ENCODE assay signal across 29 cellular contexts in genomic region chr5:179132586-179133355, GRCh38.
DNase-seq lines count a peak whose midpoint lies in the region; ATAC-seq and TF ChIP-seq lines count a peak whose summit lies in the region.
"Had no signal": no experiment of that assay in that cellular context is flagged by ENCODE, and none has a peak within 500 bp of the region (broad histone marks: within the 10 kb centered on the region; RNA-seq: fewer than 3 reads in every experiment).

No MANE protein-coding gene starts in this region.

- no peak overlapping the region for H3K9ac ChIP-seq in mesenchymal stem cell (ENCODE audit: low read length)
- no peak overlapping the region for H3K9ac ChIP-seq in Karpas-422 (ENCODE audit: low read length)

- no peak for ATAC-seq in activated naive CD8-positive, alpha-beta T cell treated with anti-CD3 and anti-CD28 coated beads, Interleukin-2, amount 50 U/mL, for 24 hours
- ATAC-seq in WTC11, result no peak
- ATAC-seq: GM23338, heart left ventricle, pancreas had no signal

- H3K4me1 ChIP-seq in mesenchymal stem cell (ENCODE audit: control insufficient read depth, insufficient read depth, low read depth, low read length), result no peaks in the 10 kb centered on the region
- H3K4me1 ChIP-seq in sigmoid colon, result no peaks in the 10 kb centered on the region
- H3K4me1 ChIP-seq in Karpas-422 (ENCODE audit: low read length), result no peaks in the 10 kb centered on the region
- H3K4me1 ChIP-seq: heart left ventricle, pancreas, thyroid gland, vagina had no signal

- no peak overlapping the region for H2BK12ac ChIP-seq in mesenchymal stem cell (ENCODE audit: low read length in 2 of 2)

- no peak for DNase-seq in activated naive CD8-positive, alpha-beta T cell treated with anti-CD3 and anti-CD28 coated beads, Interleukin-2, amount 50 U/mL, for 24 hours
- no peak for DNase-seq in activated naive CD8-positive, alpha-beta T cell treated with anti-CD3 and anti-CD28 coated beads for 36 hours
- DNase-seq in WTC11 (ENCODE audit: low spot score) (no peak), mesenchymal stem cell (peak; percentile 2), sigmoid colon (peak; percentile 39), NCI-H524 (lab: John Stamatoyannopoulos, UW) (no peak), Karpas-422 (no peak), T-helper 2 cell (no peak)
- DNase-seq: activated CD4-positive, alpha-beta T cell treated with anti-CD3 and anti-CD28 coated beads, Interleukin-2, amount 50 U/mL, for 1 hour; activated CD4-positive, CD25-positive, alpha-beta regulatory T cell; activated gamma-delta T cell treated with Interleukin-2 at 50 U/mL for 16 hours; activated T-cell treated with anti-CD3 and anti-CD28 coated beads, Interleukin-2, amount 50 U/mL, for 24 hours; DMS79 treated with DMSO at 0.1 percent for 48 hours; NCI-H1092; NCI-H1694; NCI-H2171 treated with DMSO at 0.1 percent for 48 hours; NCI-H510A treated with DMSO at 0.1 percent for 48 hours; NK-92 treated with Interleukin-12 subunit alpha and Interleukin-12 subunit beta, amount 100 ng/mL, for 24 hours; retina; thyroid gland had no signal

- no peaks in the 10 kb centered on the region for H3K36me3 Mint-ChIP-seq in activated naive CD8-positive, alpha-beta T cell treated with anti-CD3 and anti-CD28 coated beads, Interleukin-2, amount 50 U/mL, for 24 hours (ENCODE audit: low read depth)
- no peaks in the 10 kb centered on the region for H3K36me3 Mint-ChIP-seq in activated naive CD8-positive, alpha-beta T cell treated with anti-CD3 and anti-CD28 coated beads for 36 hours
- no peaks in the 10 kb centered on the region for H3K36me3 Mint-ChIP-seq in WTC11

- peak overlapping the region; percentile 64 for H3K27ac Mint-ChIP-seq in activated naive CD8-positive, alpha-beta T cell treated with anti-CD3 and anti-CD28 coated beads, Interleukin-2, amount 50 U/mL, for 24 hours
- no peak overlapping the region for H3K27ac Mint-ChIP-seq in activated naive CD8-positive, alpha-beta T cell treated with anti-CD3 and anti-CD28 coated beads for 36 hours
- H3K27ac Mint-ChIP-seq in WTC11, result peak overlapping the region; percentile 72; the same call in 1 of the 2 replicates
- H3K27ac Mint-ChIP-seq: activated T-cell treated with anti-CD3 and anti-CD28 coated beads, Interleukin-2, amount 50 U/mL, for 24 hours; dendritic cell treated with granulocyte-macrophage colony-stimulating factor and Interleukin-4, amounts not matched to agents 40 ng/mL and 50 ng/mL, for 4 days; endodermal cell; GM23338; nephron had no signal

- H3K4me3 ChIP-seq in mesenchymal stem cell (ENCODE audit: insufficient read depth in 1 of 2, low read depth in 1 of 2, low read length in 2 of 2), result no peak overlapping the region
- H3K4me3 ChIP-seq in sigmoid colon, result no peak overlapping the region
- no peak overlapping the region for H3K4me3 ChIP-seq in Karpas-422 (ENCODE audit: low read length)
- H3K4me3 ChIP-seq: cardiac muscle cell, GM23338, heart left ventricle, pancreas, SK-N-MC, thyroid gland, vagina had no signal

- H3K27me3 ChIP-seq in mesenchymal stem cell (ENCODE audit: control insufficient read depth in 1 of 2, insufficient read depth in 1 of 2, low read length in 2 of 2) (no peaks in the 10 kb centered on the region), sigmoid colon (no peaks in the 10 kb centered on the region), Karpas-422 (ENCODE audit: low read length) (no peaks in the 10 kb centered on the region)
- H3K27me3 ChIP-seq: cardiac muscle cell, heart left ventricle, pancreas, thyroid gland, vagina had no signal

- H3K9me3 Mint-ChIP-seq in activated naive CD8-positive, alpha-beta T cell treated with anti-CD3 and anti-CD28 coated beads, Interleukin-2, amount 50 U/mL, for 24 hours, result no peaks in the 10 kb centered on the region
- H3K9me3 Mint-ChIP-seq in activated naive CD8-positive, alpha-beta T cell treated with anti-CD3 and anti-CD28 coated beads for 36 hours, result no peaks in the 10 kb centered on the region
- peaks cover 4% of the 10 kb centered on the region; the same call in 1 of the 2 replicates for H3K9me3 Mint-ChIP-seq in WTC11
- H3K9me3 Mint-ChIP-seq: activated T-cell treated with anti-CD3 and anti-CD28 coated beads, Interleukin-2, amount 50 U/mL, for 24 hours had no signal

- H3K27me3 Mint-ChIP-seq in activated naive CD8-positive, alpha-beta T cell treated with anti-CD3 and anti-CD28 coated beads, Interleukin-2, amount 50 U/mL, for 24 hours, result no peaks in the 10 kb centered on the region
- no peaks in the 10 kb centered on the region for H3K27me3 Mint-ChIP-seq in activated naive CD8-positive, alpha-beta T cell treated with anti-CD3 and anti-CD28 coated beads for 36 hours
- no peaks in the 10 kb centered on the region for H3K27me3 Mint-ChIP-seq in WTC11 (ENCODE audit: low read depth)
- H3K27me3 Mint-ChIP-seq: activated T-cell treated with anti-CD3 and anti-CD28 coated beads, Interleukin-2, amount 50 U/mL, for 24 hours; dendritic cell treated with granulocyte-macrophage colony-stimulating factor and Interleukin-4, amounts not matched to agents 40 ng/mL and 50 ng/mL, for 4 days had no signal

- H3K9me2 ChIP-seq in Karpas-422 (replicated peaks; ENCODE audit: insufficient read depth, low read length), result no peaks in the 10 kb centered on the region

- no peaks in the 10 kb centered on the region for H3K79me1 ChIP-seq in mesenchymal stem cell (replicated peaks; ENCODE audit: low read length, poor library complexity, severe bottlenecking)

- H4K91ac ChIP-seq in mesenchymal stem cell (ENCODE audit: low read length), result no peak overlapping the region

- CTCF ChIA-PET in WTC11 (lab: Charles Lee), result interaction anchor here (0.7 kb wide), 1 partner anchor 1455 kb away, joined by 3 read pairs; no protein-coding TSS in a partner anchor

- H4K20me1 ChIP-seq in Karpas-422 (ENCODE audit: insufficient read depth, low read depth, low read length), result no peaks in the 10 kb centered on the region

- H3K27ac ChIP-seq in mesenchymal stem cell (ENCODE audit: low read length, poor library complexity, severe bottlenecking) (no peak overlapping the region), sigmoid colon (no peak overlapping the region), Karpas-422 (ENCODE audit: low read length) (no peak overlapping the region)
- H3K27ac ChIP-seq: cardiac muscle cell, heart left ventricle, pancreas, SK-N-MC, thyroid gland, vagina had no signal

- no peak overlapping the region for H2BK5ac ChIP-seq in mesenchymal stem cell (ENCODE audit: low read depth, low read length, poor library complexity, severe bottlenecking)

- no peak for TF ChIP-seq POLR2A in sigmoid colon (IDR thresholded peaks at IDR 0.05)

- no peaks in the 10 kb centered on the region for H3K9me3 ChIP-seq in mesenchymal stem cell (ENCODE audit: control insufficient read depth, low read length)
- no peaks in the 10 kb centered on the region for H3K9me3 ChIP-seq in sigmoid colon
- no peaks in the 10 kb centered on the region for H3K9me3 ChIP-seq in Karpas-422 (ENCODE audit: low read length)
- H3K9me3 ChIP-seq: heart left ventricle, pancreas, thyroid gland, vagina had no signal

- H3K36me3 ChIP-seq in mesenchymal stem cell (ENCODE audit: control insufficient read depth in 1 of 2, insufficient read depth in 2 of 2, low read depth in 1 of 2, low read length in 2 of 2) (peaks cover 0 to 64% of the 10 kb centered on the region in 2 experiments), sigmoid colon (peaks cover 0 to 20% (median 8%) of the 10 kb centered on the region in 4 donors), Karpas-422 (ENCODE audit: insufficient read depth, low read length) (no peaks in the 10 kb centered on the region)
- H3K36me3 ChIP-seq: cardiac muscle cell, pancreas, thyroid gland, vagina had no signal

- no peak overlapping the region for H3K14ac ChIP-seq in mesenchymal stem cell (ENCODE audit: low read length in 2 of 2)

- no peak overlapping the region for H3K23ac ChIP-seq in mesenchymal stem cell (ENCODE audit: low read length in 2 of 2)

- no peaks in the 10 kb centered on the region for H3K79me2 ChIP-seq in Karpas-422 (ENCODE audit: low read length)

- no peaks in the 10 kb centered on the region for H3K4me1 Mint-ChIP-seq in activated naive CD8-positive, alpha-beta T cell treated with anti-CD3 and anti-CD28 coated beads, Interleukin-2, amount 50 U/mL, for 24 hours
- H3K4me1 Mint-ChIP-seq in activated naive CD8-positive, alpha-beta T cell treated with anti-CD3 and anti-CD28 coated beads for 36 hours, result no peaks in the 10 kb centered on the region
- no peaks in the 10 kb centered on the region for H3K4me1 Mint-ChIP-seq in WTC11
- H3K4me1 Mint-ChIP-seq: endodermal cell, GM23338 had no signal

- H2AK5ac ChIP-seq in mesenchymal stem cell (ENCODE audit: low read length, severe bottlenecking), result no peak overlapping the region

- 88% methylated on average over 23 of the region's 23 CpGs for WGBS in mesenchymal stem cell
- 83 to 88% methylated on average over 23 of the region's 23 CpGs for WGBS in sigmoid colon, 2 donors

- H2AFZ ChIP-seq in mesenchymal stem cell (ENCODE audit: low read depth, low read length), result no peak overlapping the region
- H2AFZ ChIP-seq in Karpas-422 (ENCODE audit: low read length), result no peak overlapping the region
- H2AFZ ChIP-seq: GM23338 had no signal

- POLR2A ChIA-PET in WTC11 (lab: Charles Lee), result no interaction called here

- H3K18ac ChIP-seq in mesenchymal stem cell (ENCODE audit: low read depth in 1 of 2, low read length in 2 of 2), result no peak overlapping the region

- TF ChIP-seq EP300 in sigmoid colon (IDR thresholded peaks at IDR 0.05), result no peak

- intact Hi-C loops in sigmoid colon (cut with DNase I), result no loop called here

- TF ChIP-seq CTCF in WTC11 (IDR thresholded peaks at IDR 0.05) (no peak), sigmoid colon (IDR thresholded peaks at IDR 0.05) (no peak)

- no peak overlapping the region for H2BK120ac ChIP-seq in mesenchymal stem cell (ENCODE audit: low read depth, low read length)

- H3K4me3 Mint-ChIP-seq in activated naive CD8-positive, alpha-beta T cell treated with anti-CD3 and anti-CD28 coated beads, Interleukin-2, amount 50 U/mL, for 24 hours, result no peak overlapping the region
- H3K4me3 Mint-ChIP-seq in activated naive CD8-positive, alpha-beta T cell treated with anti-CD3 and anti-CD28 coated beads for 36 hours, result no peak overlapping the region
- H3K4me3 Mint-ChIP-seq in WTC11, result no peak overlapping the region
- H3K4me3 Mint-ChIP-seq: activated T-cell treated with anti-CD3 and anti-CD28 coated beads, Interleukin-2, amount 50 U/mL, for 24 hours; dendritic cell treated with granulocyte-macrophage colony-stimulating factor and Interleukin-4, amounts not matched to agents 40 ng/mL and 50 ng/mL, for 4 days; endodermal cell; GM23338; nephron had no signal

- H4K8ac ChIP-seq in mesenchymal stem cell (ENCODE audit: low read length), result no peak overlapping the region

- no peak overlapping the region for H3K4me2 ChIP-seq in mesenchymal stem cell (ENCODE audit: low read length, poor library complexity, severe bottlenecking)
- no peak overlapping the region for H3K4me2 ChIP-seq in Karpas-422 (ENCODE audit: low read depth, low read length, poor library complexity, severe bottlenecking)
- H3K4me2 ChIP-seq: GM23338 had no signal

- no peak overlapping the region for H3K4ac ChIP-seq in mesenchymal stem cell (ENCODE audit: low read depth in 1 of 2, low read length in 2 of 2)

- H2BK15ac ChIP-seq in mesenchymal stem cell (ENCODE audit: low read depth, poor library complexity, severe bottlenecking), result no peak overlapping the region

Comparison
In these comparisons a context has a peak if more than half of its experiments do, and no peak if none do; other contexts are left out.
1. DNase-seq: peak in mesenchymal stem cell (single experiment) and sigmoid colon (single experiment); none in activated naive CD8-positive, alpha-beta T cell treated with anti-CD3 and anti-CD28 coated beads, Interleukin-2, amount 50 U/mL, for 24 hours (single experiment), activated naive CD8-positive, alpha-beta T cell treated with anti-CD3 and anti-CD28 coated beads for 36 hours (single experiment), WTC11 (single experiment), NCI-H524 (0 of 2), Karpas-422 (single experiment) and T-helper 2 cell (0 of 5).